10 cellular contexts compared by ENCODE assay signal in the genomic region with DNA sequence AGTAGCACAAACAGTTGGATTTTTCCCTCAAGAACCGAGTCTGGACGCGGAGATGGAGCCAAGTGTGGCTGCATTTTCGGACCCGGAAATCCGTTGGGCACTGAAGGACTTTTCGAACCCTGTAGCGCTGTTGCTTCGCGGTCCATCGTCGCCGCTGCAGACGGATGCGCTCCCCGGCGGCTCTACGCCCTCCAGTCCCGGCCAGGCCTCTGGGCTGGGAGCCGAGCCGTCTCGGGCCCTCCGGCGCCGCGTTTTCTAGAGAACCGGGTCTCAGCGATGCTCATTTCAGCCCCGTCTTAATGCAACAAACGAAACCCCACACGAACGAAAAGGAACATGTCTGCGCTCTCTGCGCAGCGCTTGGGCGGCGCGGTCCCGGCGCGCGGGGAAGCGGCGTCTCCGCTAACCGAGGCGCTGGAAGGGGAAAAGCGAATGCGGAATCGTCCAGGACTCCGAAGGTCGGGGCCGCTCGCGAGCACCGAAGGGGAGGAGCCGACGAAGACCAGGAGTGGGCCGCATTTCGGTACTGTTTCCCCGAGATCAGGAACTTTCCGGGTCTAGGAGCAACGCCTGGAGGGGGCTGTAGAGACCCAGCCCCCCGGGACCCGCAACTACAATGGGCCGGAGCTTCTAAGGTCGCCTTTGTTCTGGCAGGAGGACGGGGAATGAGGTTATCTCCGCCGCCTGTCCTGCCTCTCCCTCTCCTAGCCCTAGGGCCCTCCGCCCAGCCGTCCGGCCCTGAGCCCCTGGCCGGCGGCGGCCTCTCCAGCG. TPM values are rescaled to one million over a fixed set of nuclear protein-coding genes. Genes with fewer than 3 reads are reported as not detected.
DNase-seq lines count a peak whose midpoint lies in the region; TF ChIP-seq lines count a peak whose summit lies in the region.
"Had no signal": no experiment of that assay in that cellular context is flagged by ENCODE, and none has a peak within 500 bp of the region (broad histone marks: within the 10 kb centered on the region; RNA-seq: fewer than 3 reads in every experiment).

No MANE protein-coding gene starts in this region.

- TF ChIP-seq CTCF in AG10803 (conservative IDR thresholded peaks at IDR 0.05; ENCODE audit: low read length) (no peak), astrocyte of the spinal cord (IDR thresholded peaks at IDR 0.05; ENCODE audit: low read depth, low read length) (no peak)

- H3K4me3 ChIP-seq in AG10803 (ENCODE audit: low read length) (peak overlapping the region; percentile 2; the same call in 1 of the 2 replicates), HAP-1 (peak overlapping the region; percentile 11), astrocyte of the spinal cord (ENCODE audit: low read depth, low read length) (no peak overlapping the region)
- H3K4me3 ChIP-seq: lung had no signal

- H3K4me1 ChIP-seq in HAP-1 = no peaks in the 10 kb centered on the region; the same call in 1 of the 2 replicates

- H3K36me3 ChIP-seq in HAP-1 (replicated peaks) = no peaks in the 10 kb centered on the region

- H3K9me3 ChIP-seq in HAP-1 = no peaks in the 10 kb centered on the region

- in situ Hi-C loops in HAP-1 (cut with MboI; ENCODE audit: low sequenced_read_pairs) (no loop called here), astrocyte of the spinal cord (cut with HindIII; ENCODE audit: low sequenced_read_pairs) (no loop called here)

- DNase-seq in AG10803 (ENCODE audit: low read depth) (peak; percentile 16), HAP-1 (ENCODE audit: low spot score in 2 of 2) (peak in 1 of 2 experiments; percentile 53), astrocyte of the spinal cord (ENCODE audit: low read depth, low spot score) (peak; percentile 31), myocyte (ENCODE audit: low read depth) (peak; percentile 17), occipital lobe (lab: John Stamatoyannopoulos, UW) (no peak), DMS 273 treated with DMSO at 0.1 percent for 48 hours (lab: John Stamatoyannopoulos, UW) (no peak), COLO668 (lab: John Stamatoyannopoulos, UW; ENCODE audit: unreplicated experiment) (no peak), NCI-H774 (lab: John Stamatoyannopoulos, UW) (no peak)

- peaks cover 94% of the 10 kb centered on the region for H3K27me3 ChIP-seq in HAP-1 (ENCODE audit: low read depth)

RNA-seq across cellular contexts. Expression of gene EMX1, which starts 3.2 kb away (rescaled TPM):
- total RNA-seq in myocyte (not detected in 2 replicates), occipital lobe (21.1 TPM)
- 0.03 TPM for polyA plus RNA-seq in myocyte (2012)
- total RNA-seq: T-helper 1 cell treated with Interleukin-12 subunit alpha and Interleukin-12 subunit beta and Interleukin-4 antibody, amounts not matched to agents 30 ng/mL and 1 ng/mL, for 36 hours had no signal

RNA-seq across cellular contexts. Expression of gene SPR, which starts 33.3 kb away (rescaled TPM):
- total RNA-seq in myocyte = 26.4 and 27.0 TPM in 2 replicates
- polyA plus RNA-seq in myocyte (2012) = 32.5 TPM
- 1.2 TPM for total RNA-seq in occipital lobe

Comparison
In these comparisons a context has a peak if more than half of its experiments do, and no peak if none do; other contexts are left out.
1. DNase-seq: peak in AG10803 (single experiment), astrocyte of the spinal cord (single experiment) and myocyte (single experiment); none in occipital lobe (single experiment), DMS 273 treated with DMSO at 0.1 percent for 48 hours (single experiment), COLO668 (single experiment) and NCI-H774 (single experiment).
2. RNA of gene EMX1, which starts 3.2 kb away (total RNA-seq): 21.1 TPM in occipital lobe (single experiment); not detected in myocyte; every median in the first group is over 10 times any median in the second.
3. RNA of gene SPR, which starts 33.3 kb away (total RNA-seq): 26.4 to 27.0 TPM in myocyte; 1.2 TPM in occipital lobe (single experiment); every median in the first group is over 10 times any median in the second.